In the genomic region with DNA sequence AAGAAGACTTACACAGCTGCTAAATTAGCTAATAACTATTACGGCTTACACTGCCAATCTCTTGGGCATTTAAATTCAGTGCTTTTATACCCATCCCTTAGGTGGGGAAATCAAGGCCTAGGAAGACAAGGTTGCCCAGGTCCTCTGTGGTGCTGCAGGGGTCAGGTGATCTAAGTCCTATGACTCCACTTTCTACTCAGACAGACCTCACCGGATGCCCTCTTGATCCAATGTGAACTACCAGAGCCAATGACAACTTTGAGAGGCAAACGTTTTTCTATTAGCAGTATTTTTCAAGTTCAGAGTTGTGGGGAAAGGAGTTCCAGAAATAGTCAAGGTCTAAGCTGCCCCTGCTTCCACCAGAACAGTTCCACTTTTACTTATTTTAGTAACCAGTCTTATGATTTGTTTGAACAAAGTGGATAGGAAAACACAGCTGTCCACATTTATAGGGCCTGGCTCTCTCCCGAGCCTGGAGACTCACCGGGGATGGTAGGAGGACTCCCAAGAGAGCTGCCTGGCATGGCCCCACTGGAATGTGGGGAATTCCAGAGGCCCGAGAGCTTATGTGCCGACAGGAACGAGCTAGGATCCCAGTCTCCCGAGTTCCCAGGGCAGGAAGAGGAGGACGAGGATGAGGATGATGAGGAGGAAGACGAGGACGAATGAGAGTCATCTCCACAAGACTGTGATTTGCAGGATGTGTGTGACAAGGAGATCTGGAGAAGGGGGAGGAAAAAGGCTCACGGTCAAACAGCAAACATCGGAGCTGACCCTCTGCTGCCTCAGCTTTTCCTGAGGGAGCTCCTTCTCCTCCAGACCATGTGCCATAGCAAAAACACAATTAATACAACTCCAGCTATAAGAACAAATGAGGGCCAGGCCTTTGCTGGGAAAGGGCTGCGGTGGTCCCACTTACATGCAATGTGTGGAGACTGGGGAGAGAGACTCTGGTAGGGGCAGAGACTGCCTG, we compare ENCODE assay signal across 10 cellular contexts. TPM values are rescaled to one million over a fixed set of nuclear protein-coding genes. Genes with fewer than 3 reads are reported as not detected.
DNase-seq lines count a peak whose midpoint lies in the region; ATAC-seq and TF ChIP-seq lines count a peak whose summit lies in the region.
"Had no signal": no experiment of that assay in that cellular context is flagged by ENCODE, and none has a peak within 500 bp of the region (broad histone marks: within the 10 kb centered on the region; RNA-seq: fewer than 3 reads in every experiment).

No MANE protein-coding gene starts in this region.

- peaks cover 2% of the 10 kb centered on the region for H3K27me3 Mint-ChIP-seq in activated T-helper 1 cell treated with anti-CD3 and anti-CD28 coated beads, Interleukin-12 subunit alpha, Interleukin-12 subunit beta, Interleukin-2, Interleukin-4 antibody, amounts not matched to agents 30 ng/mL and 10 ng/mL and 1 ng/mL, durations not matched to agents 14 hours and 24 hours and 36 hours (ENCODE audit: insufficient read depth)
- H3K27me3 Mint-ChIP-seq: activated naive CD4-positive, alpha-beta T cell treated with anti-CD3 and anti-CD28 coated beads, Interleukin-2, amount 50 U/mL, for 24 hours had no signal

- no peak for TF ChIP-seq POLR2A in erythroblast (IDR thresholded peaks at IDR 0.05; ENCODE audit: low read length)

- DNase-seq in DMS53 treated with DMSO at 0.1 percent for 48 hours (lab: John Stamatoyannopoulos, UW; ENCODE audit: unreplicated experiment) (peak; percentile 8), glomerular visceral epithelial cell (ENCODE audit: extremely low spot score) (peak; percentile 91), skeletal muscle cell (ENCODE audit: low read depth) (peak; percentile 69), erythroblast (lab: John Stamatoyannopoulos, UW) (no peak), HUDEP-2 (lab: John Stamatoyannopoulos, UW; ENCODE audit: unreplicated experiment in 76 of 76) (no peak), NCI-H1417 (lab: John Stamatoyannopoulos, UW) (no peak)
- DNase-seq in activated T-helper 1 cell treated with anti-CD3 and anti-CD28 coated beads, Interleukin-12 subunit alpha, Interleukin-12 subunit beta, Interleukin-2, Interleukin-4 antibody, amounts not matched to agents 30 ng/mL and 10 ng/mL and 1 ng/mL, durations not matched to agents 14 hours and 24 hours and 36 hours (ENCODE audit: low spot score) = no peak

- peaks cover 22% of the 10 kb centered on the region for H3K36me3 Mint-ChIP-seq in activated T-helper 1 cell treated with anti-CD3 and anti-CD28 coated beads, Interleukin-12 subunit alpha, Interleukin-12 subunit beta, Interleukin-2, Interleukin-4 antibody, amounts not matched to agents 30 ng/mL and 10 ng/mL and 1 ng/mL, durations not matched to agents 14 hours and 24 hours and 36 hours (ENCODE audit: low read depth)

- H3K4me3 Mint-ChIP-seq in activated T-helper 1 cell treated with anti-CD3 and anti-CD28 coated beads, Interleukin-12 subunit alpha, Interleukin-12 subunit beta, Interleukin-2, Interleukin-4 antibody, amounts not matched to agents 30 ng/mL and 10 ng/mL and 1 ng/mL, durations not matched to agents 14 hours and 24 hours and 36 hours = no peak overlapping the region
- H3K4me3 Mint-ChIP-seq: activated naive CD4-positive, alpha-beta T cell treated with anti-CD3 and anti-CD28 coated beads, Interleukin-2, amount 50 U/mL, for 24 hours had no signal

- peak overlapping the region; percentile 8 for H3K27ac Mint-ChIP-seq in activated T-helper 1 cell treated with anti-CD3 and anti-CD28 coated beads, Interleukin-12 subunit alpha, Interleukin-12 subunit beta, Interleukin-2, Interleukin-4 antibody, amounts not matched to agents 30 ng/mL and 10 ng/mL and 1 ng/mL, durations not matched to agents 14 hours and 24 hours and 36 hours
- H3K27ac Mint-ChIP-seq: activated naive CD4-positive, alpha-beta T cell treated with anti-CD3 and anti-CD28 coated beads, Interleukin-2, amount 50 U/mL, for 24 hours had no signal

- ATAC-seq in HG03342 (IDR thresholded peaks at IDR 0.05; ENCODE audit: unreplicated experiment) = no peak
- ATAC-seq: GM12878 had no signal

- intact Hi-C loops in activated T-helper 1 cell treated with anti-CD3 and anti-CD28 coated beads, Interleukin-12 subunit alpha, Interleukin-12 subunit beta, Interleukin-2, Interleukin-4 antibody, amounts not matched to agents 30 ng/mL and 10 ng/mL and 1 ng/mL, durations not matched to agents 14 hours and 24 hours and 36 hours (cut with micrococcal nuclease) = no loop called here

- no peaks in the 10 kb centered on the region for H3K9me3 Mint-ChIP-seq in activated T-helper 1 cell treated with anti-CD3 and anti-CD28 coated beads, Interleukin-12 subunit alpha, Interleukin-12 subunit beta, Interleukin-2, Interleukin-4 antibody, amounts not matched to agents 30 ng/mL and 10 ng/mL and 1 ng/mL, durations not matched to agents 14 hours and 24 hours and 36 hours
- H3K9me3 Mint-ChIP-seq: activated naive CD4-positive, alpha-beta T cell treated with anti-CD3 and anti-CD28 coated beads, Interleukin-2, amount 50 U/mL, for 24 hours had no signal

- H3K4me1 Mint-ChIP-seq in activated T-helper 1 cell treated with anti-CD3 and anti-CD28 coated beads, Interleukin-12 subunit alpha, Interleukin-12 subunit beta, Interleukin-2, Interleukin-4 antibody, amounts not matched to agents 30 ng/mL and 10 ng/mL and 1 ng/mL, durations not matched to agents 14 hours and 24 hours and 36 hours (ENCODE audit: low read depth) = peaks cover 2% of the 10 kb centered on the region

- H3K4me3 ChIP-seq in skeletal muscle cell (ENCODE audit: low read depth, low read length) = no peak overlapping the region
- H3K4me3 ChIP-seq: GM12878 had no signal

RNA-seq across cellular contexts. Expression of gene FAM193B, which starts 16.7 kb away (rescaled TPM):
- total RNA-seq in activated T-helper 1 cell treated with anti-CD3 and anti-CD28 coated beads, Interleukin-12 subunit alpha, Interleukin-12 subunit beta, Interleukin-2, Interleukin-4 antibody, amounts not matched to agents 30 ng/mL and 10 ng/mL and 1 ng/mL, durations not matched to agents 14 hours and 24 hours and 36 hours = 70.9 and 79.4 TPM in 2 replicates

RNA-seq across cellular contexts. Expression of gene DDX41, which starts 20.9 kb away (rescaled TPM):
- 151 and 166 TPM in 2 replicates for total RNA-seq in activated T-helper 1 cell treated with anti-CD3 and anti-CD28 coated beads, Interleukin-12 subunit alpha, Interleukin-12 subunit beta, Interleukin-2, Interleukin-4 antibody, amounts not matched to agents 30 ng/mL and 10 ng/mL and 1 ng/mL, durations not matched to agents 14 hours and 24 hours and 36 hours

RNA-seq across cellular contexts. Expression of gene DOK3, which starts 28.0 kb away (rescaled TPM):
- total RNA-seq in activated T-helper 1 cell treated with anti-CD3 and anti-CD28 coated beads, Interleukin-12 subunit alpha, Interleukin-12 subunit beta, Interleukin-2, Interleukin-4 antibody, amounts not matched to agents 30 ng/mL and 10 ng/mL and 1 ng/mL, durations not matched to agents 14 hours and 24 hours and 36 hours = 3.7 and 5.0 TPM in 2 replicates

RNA-seq across cellular contexts. Expression of gene PDLIM7, which starts 40.3 kb away (rescaled TPM):
- total RNA-seq in activated T-helper 1 cell treated with anti-CD3 and anti-CD28 coated beads, Interleukin-12 subunit alpha, Interleukin-12 subunit beta, Interleukin-2, Interleukin-4 antibody, amounts not matched to agents 30 ng/mL and 10 ng/mL and 1 ng/mL, durations not matched to agents 14 hours and 24 hours and 36 hours = 49.2 and 49.9 TPM in 2 replicates

RNA-seq across cellular contexts. Expression of gene TMED9, which starts 54.3 kb away (rescaled TPM):
- total RNA-seq in activated T-helper 1 cell treated with anti-CD3 and anti-CD28 coated beads, Interleukin-12 subunit alpha, Interleukin-12 subunit beta, Interleukin-2, Interleukin-4 antibody, amounts not matched to agents 30 ng/mL and 10 ng/mL and 1 ng/mL, durations not matched to agents 14 hours and 24 hours and 36 hours = 174 and 175 TPM in 2 replicates

Comparison
In these comparisons a context has a peak if more than half of its experiments do, and no peak if none do; other contexts are left out.
1. DNase-seq: peak in DMS53 treated with DMSO at 0.1 percent for 48 hours (single experiment), glomerular visceral epithelial cell (single experiment) and skeletal muscle cell (single experiment); none in activated T-helper 1 cell treated with anti-CD3 and anti-CD28 coated beads, Interleukin-12 subunit alpha, Interleukin-12 subunit beta, Interleukin-2, Interleukin-4 antibody, amounts not matched to agents 30 ng/mL and 10 ng/mL and 1 ng/mL, durations not matched to agents 14 hours and 24 hours and 36 hours (single experiment), erythroblast (0 of 2), HUDEP-2 (0 of 76) and NCI-H1417 (0 of 3).